In genomic region chr7:132500727-132501410, GRCh38 we compare ENCODE assay signal across 10 cellular contexts.
DNase-seq lines count a peak whose midpoint lies in the region; ATAC-seq, FAIRE-seq and TF ChIP-seq lines count a peak whose summit lies in the region.
"Had no signal": no experiment of that assay in that cellular context is flagged by ENCODE, and none has a peak within 500 bp of the region (broad histone marks: within the 10 kb centered on the region; RNA-seq: fewer than 3 reads in every experiment).

No MANE protein-coding gene starts in this region.

- TF ChIP-seq CTCF in endothelial cell of umbilical vein (IDR thresholded peaks at IDR 0.05; ENCODE audit: extremely low read depth in 1 of 2, insufficient read depth in 1 of 2, low read depth in 1 of 2, low read length in 2 of 2), result peak; percentile 70 to 71

- H3K4me2 ChIP-seq in endothelial cell of umbilical vein (ENCODE audit: insufficient read depth, low read length) (peak overlapping the region; percentile 68), neuronal stem cell (ENCODE audit: insufficient read depth, low read length, poor library complexity, severe bottlenecking) (no peak overlapping the region)

- POLR2A ChIA-PET in endothelial cell of umbilical vein (lab: Charles Lee), result no interaction called here

- no peak overlapping the region for H2BK15ac ChIP-seq in neuronal stem cell (ENCODE audit: low read length)

- H4K8ac ChIP-seq in neuronal stem cell (ENCODE audit: low read depth, low read length), result no peak overlapping the region

- H3K9me3 ChIP-seq in endothelial cell of umbilical vein (replicated peaks; ENCODE audit: control insufficient read depth, insufficient read depth, low read length), result no peaks in the 10 kb centered on the region
- no peaks in the 10 kb centered on the region for H3K9me3 ChIP-seq in neuronal stem cell (replicated peaks in 1 of 2; ENCODE audit: control insufficient read depth in 2 of 2, insufficient read depth in 1 of 2, low read depth in 1 of 2, low read length in 2 of 2)

- H3K27ac ChIP-seq in endothelial cell of umbilical vein (ENCODE audit: insufficient read depth, low read depth, low read length) (peak overlapping the region; percentile 89), neuronal stem cell (replicated peaks; ENCODE audit: low read length) (no peak overlapping the region)

- no peak overlapping the region for H3K23ac ChIP-seq in neuronal stem cell (ENCODE audit: low read depth, low read length, poor library complexity)

- no peak overlapping the region for H4K91ac ChIP-seq in neuronal stem cell (ENCODE audit: low read depth, low read length, poor library complexity)

- BruUV-seq in endothelial cell of umbilical vein (replicated peaks; lab: Mats Ljungman, UMichigan), result no TSS peak

- no peak overlapping the region for H2BK5ac ChIP-seq in neuronal stem cell (ENCODE audit: low read length)

- H3K4me1 ChIP-seq in endothelial cell of umbilical vein (ENCODE audit: control insufficient read depth, extremely low read depth, insufficient read depth, low read length) (peaks cover 35% of the 10 kb centered on the region), neuronal stem cell (ENCODE audit: control insufficient read depth in 2 of 2, insufficient read depth in 1 of 2, low read depth in 1 of 2, low read length in 2 of 2) (peaks cover 0 to 2% of the 10 kb centered on the region in 2 donors)

- no peaks in the 10 kb centered on the region for H3K79me2 ChIP-seq in endothelial cell of umbilical vein (ENCODE audit: control insufficient read depth, insufficient read depth, low read length)

- no peak overlapping the region for H2AK5ac ChIP-seq in neuronal stem cell (ENCODE audit: low read depth, low read length)

- no peak overlapping the region for H3K14ac ChIP-seq in neuronal stem cell (ENCODE audit: low read length)

- DNase-seq in Right ventricle myocardium inferior (ENCODE audit: missing footprints), result peak; percentile 80
- no peak for DNase-seq in cardiac septum (ENCODE audit: low spot score)
- peak; percentile 95 for DNase-seq in endothelial cell of umbilical vein (ENCODE audit: low read depth, low spot score)
- DNase-seq in lung microvascular endothelial cell (ENCODE audit: low read depth in 2 of 2), result peak; percentile 28 to 90
- DNase-seq in stimulated activated CD4-positive, alpha-beta T cell treated with anti-CD3 and anti-CD28 coated beads, Interleukin-12 subunit alpha, Interleukin-12 subunit beta, amount 100 ng/mL, for 4 hours, result no peak
- DNase-seq in neuronal stem cell (ENCODE audit: low spot score), result no peak
- no peak for DNase-seq in NOMO-1 treated with dmso at 0.1 percent for 144 hours (lab: John Stamatoyannopoulos, UW; ENCODE audit: unreplicated experiment)
- DNase-seq: activated gamma-delta T cell, NCI-H2029 had no signal

- peak; percentile 99 for FAIRE-seq in endothelial cell of umbilical vein (lab: Jason Lieb, UNC)

- no peaks in the 10 kb centered on the region for H3K79me1 ChIP-seq in neuronal stem cell (ENCODE audit: low read depth, low read length)

- H4K20me1 ChIP-seq in endothelial cell of umbilical vein (replicated peaks; ENCODE audit: control insufficient read depth, extremely low read depth, insufficient read depth, low read length), result no peaks in the 10 kb centered on the region

- WGBS in neuronal stem cell (ENCODE audit: extremely low coverage in 2 of 2, insufficient read length in 2 of 2, insufficient replicate concordance in 1 of 2), 2 donors, result no CpG with 5 or more reads among the region's 10 CpGs

- dilution Hi-C loops in endothelial cell of umbilical vein (cut with MboI; ENCODE audit: extremely low pct_ligation_motif_present, low sequenced_read_pairs), result no loop called here

- H2BK12ac ChIP-seq in neuronal stem cell (ENCODE audit: low read length), result no peak overlapping the region

- H3K18ac ChIP-seq in neuronal stem cell (ENCODE audit: low read length), result no peak overlapping the region

- no peaks in the 10 kb centered on the region for H3K27me3 ChIP-seq in endothelial cell of umbilical vein (ENCODE audit: control insufficient read depth in 2 of 2, insufficient read depth in 2 of 2, low read length in 2 of 2)
- peaks cover 0 to 3% (median 0%) of the 10 kb centered on the region in 3 experiments for H3K27me3 ChIP-seq in neuronal stem cell (ENCODE audit: control insufficient read depth in 3 of 3, insufficient read depth in 3 of 3, low read depth in 1 of 3, low read length in 3 of 3)

- no peaks in the 10 kb centered on the region for H3K9me1 ChIP-seq in endothelial cell of umbilical vein (replicated peaks; ENCODE audit: control insufficient read depth, extremely low read depth, insufficient read depth, low read length)

- ATAC-seq in Right ventricle myocardium inferior (peak; percentile 85), GM18907 (IDR thresholded peaks at IDR 0.05; ENCODE audit: unreplicated experiment) (no peak)

- H3K36me3 ChIP-seq in endothelial cell of umbilical vein (ENCODE audit: control insufficient read depth in 2 of 2, extremely low read depth in 1 of 2, insufficient read depth in 2 of 2, low read length in 2 of 2), result peaks cover 0 to 3% of the 10 kb centered on the region in 2 experiments
- H3K36me3 ChIP-seq in neuronal stem cell (replicated peaks in 1 of 2; ENCODE audit: control insufficient read depth in 2 of 2, insufficient read depth in 2 of 2, low read length in 2 of 2), result no peaks in the 10 kb centered on the region

- H3K9ac ChIP-seq in endothelial cell of umbilical vein (replicated peaks; ENCODE audit: extremely low read depth, insufficient read depth, low read length) (peak overlapping the region; percentile 64), neuronal stem cell (ENCODE audit: low read depth, low read length, poor library complexity) (no peak overlapping the region)

- H2AFZ ChIP-seq in endothelial cell of umbilical vein (ENCODE audit: low read depth, low read length), result peak overlapping the region; percentile 52
- no peak overlapping the region for H2AFZ ChIP-seq in neuronal stem cell (ENCODE audit: low read length)

- CTCF ChIA-PET in endothelial cell of umbilical vein (lab: Charles Lee), result interaction anchor here (0.6 to 5.5 kb wide), 38 partner anchors 10 to 642 kb away, joined by 3 to 71 read pairs (median 4); partner anchors contain the start of gene PLXNA4

- intact Hi-C loops in Right ventricle myocardium inferior (cut with DNase I), result loop anchor here (2.0 to 5.0 kb wide), 3 partner anchors 76 to 182 kb away; partner anchors contain the start of gene PLXNA4
- intact Hi-C loops in cardiac septum (cut with DNase I), result loop anchor here (5.0 kb wide), 2 partner anchors 109 to 184 kb away; no protein-coding TSS in a partner anchor
- intact Hi-C loops in endothelial cell of umbilical vein (cut with micrococcal nuclease), result loop anchor here (1.0 to 10.0 kb wide), 8 partner anchors 71 to 946 kb away; partner anchors contain the start of gene PODXL

- TF ChIP-seq POLR2A in endothelial cell of umbilical vein (IDR thresholded peaks at IDR 0.05; ENCODE audit: low read depth, low read length), result no peak

- H3K4ac ChIP-seq in neuronal stem cell (ENCODE audit: low read length), result no peak overlapping the region

- H3K4me3 ChIP-seq in endothelial cell of umbilical vein (replicated peaks in 1 of 3; ENCODE audit: insufficient read depth in 1 of 3, low read depth in 1 of 3, low read length in 3 of 3) (no peak overlapping the region), neuronal stem cell (ENCODE audit: low read length in 2 of 2) (no peak overlapping the region)

- no peak overlapping the region for H2BK120ac ChIP-seq in neuronal stem cell (ENCODE audit: low read depth, low read length)

TF ChIP-seq in endothelial cell of umbilical vein, 7 proteins besides CTCF, POLR2A, EP300 and RAD21:
- no peak for TF ChIP-seq EZH2 (IDR thresholded peaks at IDR 0.05; ENCODE audit: borderline replicate concordance, low read depth, low read length, severe bottlenecking)
- no peak for TF ChIP-seq POLR2AphosphoS5 (IDR thresholded peaks at IDR 0.05; ENCODE audit: insufficient read depth, low read depth, low read length)
- TF ChIP-seq GATA2 (IDR thresholded peaks at IDR 0.05; ENCODE audit: insufficient read depth, insufficient read length, low read depth, low read length), result peak; percentile 87
- TF ChIP-seq FOS (IDR thresholded peaks at IDR 0.05; ENCODE audit: borderline replicate concordance, insufficient read depth, low read length), result peak; percentile 26
TF ChIP-seq in endothelial cell of umbilical vein: peak in this region for 2.

Comparison
In these comparisons a context has a peak if more than half of its experiments do, and no peak if none do; other contexts are left out.
1. DNase-seq: peak in Right ventricle myocardium inferior (single experiment), endothelial cell of umbilical vein (single experiment) and lung microvascular endothelial cell (2 of 2); none in cardiac septum (single experiment), stimulated activated CD4-positive, alpha-beta T cell treated with anti-CD3 and anti-CD28 coated beads, Interleukin-12 subunit alpha, Interleukin-12 subunit beta, amount 100 ng/mL, for 4 hours (single experiment), neuronal stem cell (single experiment) and NOMO-1 treated with dmso at 0.1 percent for 144 hours (single experiment).